1 cellular context compared by ENCODE assay signal in genomic region chr6:159156089-159156488, GRCh38.
TF ChIP-seq lines count a peak whose summit lies in the region.

No MANE protein-coding gene starts in this region.

TF ChIP-seq in SK-N-SH, 30 proteins besides CTCF, POLR2A, EP300 and RAD21:
- TF ChIP-seq USF1 (IDR thresholded peaks at IDR 0.05; ENCODE audit: borderline replicate concordance, low read depth): no peak
- TF ChIP-seq EZH2phosphoT487 (IDR thresholded peaks at IDR 0.05; ENCODE audit: borderline replicate concordance, low read depth): no peak
- TF ChIP-seq TAF1 (IDR thresholded peaks at IDR 0.05; ENCODE audit: borderline replicate concordance, low read depth, low read length): no peak
- TF ChIP-seq RFX5 (IDR thresholded peaks at IDR 0.05; ENCODE audit: low read length): no peak
- TF ChIP-seq SIN3A (IDR thresholded peaks at IDR 0.05; ENCODE audit: borderline replicate concordance, low read depth, low read length): no peak
- no peak for TF ChIP-seq NRF1 (IDR thresholded peaks at IDR 0.05; ENCODE audit: low read depth, low read length)
- TF ChIP-seq TCF12 (IDR thresholded peaks at IDR 0.05): no peak
- TF ChIP-seq RCOR1 (IDR thresholded peaks at IDR 0.05; ENCODE audit: low read length): no peak
- no peak for TF ChIP-seq ZBTB33 (IDR thresholded peaks at IDR 0.05; ENCODE audit: borderline replicate concordance, low read depth)
- TF ChIP-seq GATA2 (CRISPR knock-in tag; IDR thresholded peaks at IDR 0.05): no peak
